ENCODE assay signal across 21 cellular contexts in the genomic region with DNA sequence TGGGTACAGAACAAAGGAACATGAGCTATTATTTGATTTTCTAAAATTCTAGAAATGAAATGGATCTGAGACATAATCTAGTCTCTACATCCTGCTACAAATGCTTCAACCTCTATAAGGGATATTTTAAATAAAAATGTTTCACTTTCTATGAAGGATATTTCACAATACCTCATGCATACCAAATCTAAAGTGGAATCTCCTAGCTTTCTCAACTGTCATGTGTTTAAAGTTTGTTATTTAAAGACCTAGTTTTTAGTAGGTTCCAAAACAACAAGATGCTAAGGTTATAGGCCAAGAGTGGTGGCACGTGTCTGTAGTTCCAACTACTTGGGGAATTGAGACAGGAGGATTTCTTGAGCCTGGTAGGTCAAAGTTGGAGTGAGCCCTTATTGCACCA. TPM values are rescaled to one million over a fixed set of nuclear protein-coding genes. Genes with fewer than 3 reads are reported as not detected.
"Had no signal": no experiment of that assay in that cellular context is flagged by ENCODE, and none has a peak within 500 bp of the region (broad histone marks: within the 10 kb centered on the region; RNA-seq: fewer than 3 reads in every experiment).

No MANE protein-coding gene starts in this region.

- H3K4me1 ChIP-seq: body of pancreas, parathyroid adenoma had no signal

- H3K4me3 ChIP-seq: body of pancreas had no signal

- H3K79me2 ChIP-seq: parathyroid adenoma had no signal

- H3K9me3 ChIP-seq: body of pancreas, neutrophil had no signal

- H3K9ac ChIP-seq: parathyroid adenoma had no signal

- DNase-seq: activated B cell treated with CpG ODN at 0.5 μM for 24 hours; activated CD4-positive, alpha-beta T cell treated with anti-CD3 and anti-CD28 coated beads for 48 hours; activated effector memory CD4-positive, alpha-beta T cell treated with Interleukin-2 at 50 U/mL for 16 hours; activated T-cell treated with anti-CD3 and anti-CD28 coated beads, Interleukin-2, amount 50 U/mL, for 1 hour; amygdala; body of pancreas; effector CD8-positive, alpha-beta T cell; hippocampal formation; mesendoderm; natural killer cell; stimulated activated CD4-positive, alpha-beta T cell treated with anti-CD3 and anti-CD28 coated beads, Interleukin-2, amount 100 ng/mL, for 48 hours; T-helper 17 cell had no signal

- H3K27ac ChIP-seq: body of pancreas, neutrophil, parathyroid adenoma had no signal

- ATAC-seq: activated naive CD4-positive, alpha-beta T cell treated with anti-CD3 and anti-CD28 coated beads, Interleukin-2, amount 50 U/mL, for 72 hours; body of pancreas; natural killer cell; stimulated activated memory B cell treated with anti-CD40 and anti-IgM and Interleukin-4, amounts not matched to agents 10 μg/mL and 1 μg/mL and 100 μg/mL, for 72 hours; T-helper 17 cell had no signal

- H2AFZ ChIP-seq: parathyroid adenoma had no signal

- H3K27me3 ChIP-seq: body of pancreas, neutrophil had no signal

RNA-seq across cellular contexts. Expression of gene PCAT6, which starts 50.2 kb away (rescaled TPM):
- total RNA-seq: body of pancreas, kidney epithelial cell, liver, skeletal muscle tissue, urinary bladder had no signal

RNA-seq across cellular contexts. Expression of gene SYT2, which starts 50.3 kb away (rescaled TPM):
- total RNA-seq: activated B cell treated with CpG ODN at 0.5 μM for 24 hours; activated naive CD4-positive, alpha-beta T cell treated with anti-CD3 and anti-CD28 coated beads, Interleukin-2, amount 50 U/mL, for 72 hours; body of pancreas; glomerular endothelial cell; liver; natural killer cell; T-helper 17 cell had no signal
